Comparison of ENCODE assay signal across 8 cellular contexts in genomic region chr7:43585521-43585920, GRCh38. TPM values are rescaled to one million over a fixed set of nuclear protein-coding genes. Genes with fewer than 3 reads are reported as not detected.
A peak's percentile ranks its signal among the peaks of the same experiment; 100 is the strongest.
DNase-seq lines count a peak whose midpoint lies in the region; ATAC-seq and TF ChIP-seq lines count a peak whose summit lies in the region.

No MANE protein-coding gene starts in this region.

- no peak overlapping the region for H3K4me3 ChIP-seq in fibroblast of mammary gland (ENCODE audit: control insufficient read depth, low read depth, low read length)
- peak overlapping the region; percentile 76 to 85 for H3K4me3 ChIP-seq in tibial artery

- POLR2A ChIA-PET in activated CD4-positive, alpha-beta T cell treated with anti-CD3 and anti-CD28 coated beads, Interleukin-2, amount 10 ng/mL, durations not matched to agents 7 days and 5 days (lab: Charles Lee), result interaction anchor here (1.0 to 1.2 kb wide), 2 partner anchors 60 to 63 kb away, joined by 3 read pairs; no protein-coding TSS in a partner anchor

- H3K4me1 Mint-ChIP-seq in activated CD4-positive, alpha-beta T cell treated with anti-CD3 and anti-CD28 coated beads, Interleukin-2, amount 10 ng/mL, durations not matched to agents 7 days and 5 days, result peaks cover 49% of the 10 kb centered on the region

- no peak for DNase-seq in activated CD4-positive, alpha-beta T cell treated with anti-CD3 and anti-CD28 coated beads, Interleukin-2, amount 10 ng/mL, durations not matched to agents 7 days and 5 days
- DNase-seq in activated CD4-positive, alpha-beta T cell treated with anti-CD3 and anti-CD28 coated beads, Interleukin-2, amount 50 U/mL, for 48 hours, result no peak
- DNase-seq in SKM-1 (lab: John Stamatoyannopoulos, UW; ENCODE audit: unreplicated experiment) (peak; percentile 81), fibroblast of mammary gland (ENCODE audit: low read depth) (peak; percentile 82), tibial artery (no peak), NCI-H1105 (lab: John Stamatoyannopoulos, UW) (no peak)
- DNase-seq in activated CD8-positive, alpha-beta memory T cell treated with anti-CD3 and anti-CD28 coated beads, Interleukin-2, amount 50 U/mL, for 4 hours, result no peak

- H3K27me3 Mint-ChIP-seq in activated CD4-positive, alpha-beta T cell treated with anti-CD3 and anti-CD28 coated beads, Interleukin-2, amount 10 ng/mL, durations not matched to agents 7 days and 5 days, result peaks cover 13% of the 10 kb centered on the region

- H3K27me3 ChIP-seq in tibial artery, result no peaks in the 10 kb centered on the region

- no peaks in the 10 kb centered on the region for H3K9me3 Mint-ChIP-seq in activated CD4-positive, alpha-beta T cell treated with anti-CD3 and anti-CD28 coated beads, Interleukin-2, amount 10 ng/mL, durations not matched to agents 7 days and 5 days

- H3K27ac Mint-ChIP-seq in activated CD4-positive, alpha-beta T cell treated with anti-CD3 and anti-CD28 coated beads, Interleukin-2, amount 10 ng/mL, durations not matched to agents 7 days and 5 days, result peak overlapping the region; percentile 99

- peak overlapping the region; percentile 87 to 91 for H3K27ac ChIP-seq in tibial artery

- no peaks in the 10 kb centered on the region for H3K9me3 ChIP-seq in tibial artery

- H3K36me3 Mint-ChIP-seq in activated CD4-positive, alpha-beta T cell treated with anti-CD3 and anti-CD28 coated beads, Interleukin-2, amount 10 ng/mL, durations not matched to agents 7 days and 5 days (ENCODE audit: low read depth), result peaks cover 34% of the 10 kb centered on the region

- CTCF ChIA-PET in activated CD4-positive, alpha-beta T cell treated with anti-CD3 and anti-CD28 coated beads, Interleukin-2, amount 10 ng/mL, durations not matched to agents 7 days and 5 days (lab: Charles Lee), result interaction anchor here (1.0 to 5.2 kb wide), 5 partner anchors 11 to 256 kb away, joined by 3 to 177 read pairs (median 6); no protein-coding TSS in a partner anchor

- H3K4me1 ChIP-seq in tibial artery, result peaks cover 0 to 66% (median 28%) of the 10 kb centered on the region in 4 donors

- ATAC-seq in HG02798 (IDR thresholded peaks at IDR 0.05; ENCODE audit: poor library complexity, unreplicated experiment), result no peak

- H3K4me3 Mint-ChIP-seq in activated CD4-positive, alpha-beta T cell treated with anti-CD3 and anti-CD28 coated beads, Interleukin-2, amount 10 ng/mL, durations not matched to agents 7 days and 5 days, result peak overlapping the region; percentile 96

- intact Hi-C loops in tibial artery (cut with DNase I; ENCODE audit: low total_unique reads), result loop anchor here (10.0 kb wide), 2 partner anchors 59 to 249 kb away; no protein-coding TSS in a partner anchor

- TF ChIP-seq CTCF in fibroblast of mammary gland (conservative IDR thresholded peaks at IDR 0.05; ENCODE audit: control insufficient read depth, insufficient read depth, low read depth, low read length) (no peak), tibial artery (IDR thresholded peaks at IDR 0.05) (no peak)

- H3K36me3 ChIP-seq in tibial artery, result no peaks in the 10 kb centered on the region

RNA-seq across cellular contexts. Expression of gene STK17A, which starts 2.6 kb away (rescaled TPM):
- total RNA-seq in activated CD4-positive, alpha-beta T cell treated with anti-CD3 and anti-CD28 coated beads, Interleukin-2, amount 10 ng/mL, durations not matched to agents 7 days and 5 days, result 10 to 100 TPM; 74.4 to 74.8 TPM

Comparison
In these comparisons a context has a peak if more than half of its experiments do, and no peak if none do; other contexts are left out.
1. DNase-seq: peak in SKM-1 (single experiment) and fibroblast of mammary gland (single experiment); none in activated CD4-positive, alpha-beta T cell treated with anti-CD3 and anti-CD28 coated beads, Interleukin-2, amount 10 ng/mL, durations not matched to agents 7 days and 5 days (single experiment), activated CD4-positive, alpha-beta T cell treated with anti-CD3 and anti-CD28 coated beads, Interleukin-2, amount 50 U/mL, for 48 hours (0 of 2), tibial artery (0 of 2), NCI-H1105 (single experiment) and activated CD8-positive, alpha-beta memory T cell treated with anti-CD3 and anti-CD28 coated beads, Interleukin-2, amount 50 U/mL, for 4 hours (single experiment).